In the genomic region with DNA sequence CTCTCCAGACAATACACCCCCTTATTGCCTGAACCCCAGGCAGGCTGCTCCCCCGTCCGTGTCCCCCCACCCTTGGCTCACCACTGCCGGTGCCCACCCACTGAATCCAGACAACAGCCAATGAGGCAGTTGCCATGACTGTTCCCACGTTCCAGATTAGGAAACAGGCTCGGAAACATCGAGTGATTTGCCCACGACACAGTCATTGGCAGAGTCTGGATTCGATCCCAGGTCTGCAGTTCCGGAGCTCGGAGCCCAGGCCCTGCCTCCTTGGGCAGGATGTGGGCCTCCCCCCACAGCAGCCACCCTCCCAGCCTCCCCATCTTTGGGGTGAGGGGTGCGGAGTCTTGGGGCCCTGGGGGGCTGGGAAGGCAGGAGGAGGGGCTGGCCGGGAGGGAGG, we compare ENCODE assay signal across 11 cellular contexts. TPM values are rescaled to one million over a fixed set of nuclear protein-coding genes. Genes with fewer than 3 reads are reported as not detected.
A peak's percentile ranks its signal among the peaks of the same experiment; 100 is the strongest.
DNase-seq lines count a peak whose midpoint lies in the region; ATAC-seq and TF ChIP-seq lines count a peak whose summit lies in the region.
"Had no signal": no experiment of that assay in that cellular context is flagged by ENCODE, and none has a peak within 500 bp of the region (broad histone marks: within the 10 kb centered on the region; RNA-seq: fewer than 3 reads in every experiment).

No MANE protein-coding gene starts in this region.

- peaks cover 32% of the 10 kb centered on the region for H3K4me1 ChIP-seq in RWPE2 (ENCODE audit: insufficient read depth, poor library complexity, severe bottlenecking)
- peaks cover 5% of the 10 kb centered on the region for H3K4me1 ChIP-seq in osteoblast (ENCODE audit: insufficient read depth, low read length)

- H3K9me3 ChIP-seq in RWPE2 (ENCODE audit: severe bottlenecking) = no peaks in the 10 kb centered on the region
- no peaks in the 10 kb centered on the region for H3K9me3 ChIP-seq in osteoblast (ENCODE audit: low read depth, low read length)

- no peaks in the 10 kb centered on the region for H4K20me1 ChIP-seq in osteoblast (ENCODE audit: insufficient read depth, low read length)

- H3K27ac ChIP-seq in RWPE2 (ENCODE audit: poor library complexity, severe bottlenecking) (peak overlapping the region; percentile 98), osteoblast (ENCODE audit: low read depth, low read length) (no peak overlapping the region)

- peak overlapping the region; percentile 62 for H2AFZ ChIP-seq in osteoblast (ENCODE audit: low read length)

- ATAC-seq in RWPE2 (ENCODE audit: low read depth) (no peak), esophagus mucosa (peak; percentile 2), left lobe of liver (no peak)

- H3K27me3 ChIP-seq in RWPE2 (ENCODE audit: insufficient read depth, poor library complexity, severe bottlenecking) = no peaks in the 10 kb centered on the region
- no peaks in the 10 kb centered on the region for H3K27me3 ChIP-seq in osteoblast (ENCODE audit: insufficient read depth, low read length)

- no peak overlapping the region for H3K4me3 ChIP-seq in AG10803 (ENCODE audit: low read length)
- H3K4me3 ChIP-seq in RWPE2 (ENCODE audit: severe bottlenecking) = no peak overlapping the region
- H3K4me3 ChIP-seq in osteoblast (ENCODE audit: insufficient read depth, low read length) = peak overlapping the region; percentile 25

- peak overlapping the region; percentile 32 for H3K4me2 ChIP-seq in osteoblast (ENCODE audit: insufficient read depth, low read length)

- TF ChIP-seq CTCF in AG10803 (conservative IDR thresholded peaks at IDR 0.05; ENCODE audit: low read length) (no peak), RWPE2 (IDR thresholded peaks at IDR 0.05; ENCODE audit: poor library complexity, severe bottlenecking) (no peak), osteoblast (IDR thresholded peaks at IDR 0.05; ENCODE audit: extremely low read depth, low read depth, low read length) (no peak)

- DNase-seq in AG10803 (ENCODE audit: low read depth) (peak; percentile 25), RWPE2 (ENCODE audit: low spot score) (peak; percentile 45), osteoblast (ENCODE audit: insufficient read length, low spot score, missing footprints) (peak; percentile 88), dedifferentiated amniotic fluid mesenchymal stem cell (ENCODE audit: extremely low spot score) (no peak), NCI-H526 (lab: John Stamatoyannopoulos, UW) (no peak), NCI-H2081 treated with DMSO at 0.1 percent for 48 hours (lab: John Stamatoyannopoulos, UW) (no peak), left lobe of liver (ENCODE audit: low spot score) (no peak)
- DNase-seq: activated CD4-positive, alpha-beta T cell treated with anti-CD3 and anti-CD28 coated beads for 48 hours; activated naive CD8-positive, alpha-beta T cell treated with anti-CD3 and anti-CD28 coated beads, Interleukin-2, amount 10 ng/mL, durations not matched to agents 7 days and 5 days; KG1 had no signal

- H3K79me2 ChIP-seq in osteoblast (ENCODE audit: insufficient read depth, low read length) = no peaks in the 10 kb centered on the region

- H3K36me3 ChIP-seq in RWPE2 (ENCODE audit: low read depth) = no peaks in the 10 kb centered on the region
- H3K36me3 ChIP-seq in osteoblast (ENCODE audit: insufficient read depth, low read length) = no peaks in the 10 kb centered on the region

RNA-seq across cellular contexts. Expression of a gene that starts 20.3 kb away (rescaled TPM):
- total RNA-seq in esophagus mucosa (121 TPM), osteoblast (110 and 140 TPM in 2 replicates), left lobe of liver (8.1 TPM)

Comparison
In these comparisons a context has a peak if more than half of its experiments do, and no peak if none do; other contexts are left out.
1. DNase-seq: peak in AG10803 (single experiment), RWPE2 (single experiment) and osteoblast (single experiment); none in dedifferentiated amniotic fluid mesenchymal stem cell (single experiment), NCI-H526 (0 of 2), NCI-H2081 treated with DMSO at 0.1 percent for 48 hours (single experiment) and left lobe of liver (single experiment).
2. RNA of a gene that starts 20.3 kb away (total RNA-seq): 110 to 140 TPM in osteoblast and 121 TPM in esophagus mucosa (single experiment); 8.1 TPM in left lobe of liver (single experiment); every median in the first group is over 10 times any median in the second.